ENCODE assay signal across 8 cellular contexts in the genomic region with DNA sequence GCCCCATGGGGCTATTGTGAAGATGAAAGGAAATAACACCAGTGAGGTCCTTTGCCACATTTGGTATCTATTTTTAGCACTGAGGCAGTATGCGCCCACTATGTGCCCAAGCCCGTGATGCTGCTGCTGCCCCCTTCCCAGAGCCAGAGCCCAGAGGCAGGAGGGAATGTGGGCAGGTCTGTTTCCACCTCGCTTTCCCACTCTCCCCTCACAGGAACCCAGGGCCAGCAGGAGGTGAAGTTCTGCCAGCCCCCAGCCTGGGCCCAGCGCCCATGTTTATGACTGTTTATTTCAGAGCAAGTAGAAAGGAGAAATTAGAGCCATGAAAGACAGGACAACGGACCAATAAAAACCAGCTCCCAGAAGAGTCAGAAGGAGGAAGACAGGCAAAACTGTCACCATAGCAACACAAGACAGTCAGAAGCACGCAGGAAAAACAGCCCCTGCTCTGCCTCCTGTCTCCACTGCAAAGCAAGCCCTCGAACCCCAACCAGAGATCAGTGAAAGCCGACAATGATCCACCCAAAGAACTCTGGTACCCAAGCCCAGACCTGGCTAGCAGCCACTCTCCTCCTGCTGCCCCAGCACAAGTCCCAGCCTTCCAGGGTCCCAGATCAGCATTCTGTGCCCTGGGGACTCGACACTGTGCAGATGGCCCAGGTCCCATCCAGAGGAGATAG. TPM values are rescaled to one million over a fixed set of nuclear protein-coding genes. Genes with fewer than 3 reads are reported as not detected.
DNase-seq lines count a peak whose midpoint lies in the region; ATAC-seq and TF ChIP-seq lines count a peak whose summit lies in the region.

No MANE protein-coding gene starts in this region.

- H3K4me3 ChIP-seq in OCI-LY1 (ENCODE audit: low read depth, low read length, poor library complexity, severe bottlenecking), result peak overlapping the region; percentile 72
- peak overlapping the region; percentile 50 to 89 (median 75) for H3K4me3 ChIP-seq in dorsolateral prefrontal cortex
- H3K4me3 ChIP-seq in thymus (ENCODE audit: low read length), result peak overlapping the region; percentile 5

- no peak overlapping the region for H3K27ac Mint-ChIP-seq in T-helper 1 cell treated with Interleukin-12 subunit alpha and Interleukin-12 subunit beta and Interleukin-4 antibody, amounts not matched to agents 30 μg/mL and 1 μg/mL, for 36 hours
- peak overlapping the region; percentile 99 for H3K27ac Mint-ChIP-seq in memory B cell

- peak overlapping the region; percentile 73 for H3K4me3 Mint-ChIP-seq in T-helper 1 cell treated with Interleukin-12 subunit alpha and Interleukin-12 subunit beta and Interleukin-4 antibody, amounts not matched to agents 30 μg/mL and 1 μg/mL, for 36 hours
- peak overlapping the region; percentile 93 for H3K4me3 Mint-ChIP-seq in memory B cell

- H3K27ac ChIP-seq in OCI-LY1 (ENCODE audit: low read depth, low read length, poor library complexity, severe bottlenecking) (peak overlapping the region; percentile 77), dorsolateral prefrontal cortex (peak overlapping the region in 58 of 59 donors; percentile 33 to 91 (median 82)), thymus (ENCODE audit: low read depth) (peak overlapping the region; percentile 37)

- H2AFZ ChIP-seq in OCI-LY1 (ENCODE audit: low read length), result no peak overlapping the region

- no peaks in the 10 kb centered on the region for H4K20me1 ChIP-seq in OCI-LY1 (ENCODE audit: insufficient read depth, low read length)

- ATAC-seq in memory B cell (ENCODE audit: low read depth) (peak; percentile 61), HG03159 (IDR thresholded peaks at IDR 0.05; ENCODE audit: unreplicated experiment) (no peak), GM18498 (IDR thresholded peaks at IDR 0.05; ENCODE audit: unreplicated experiment) (no peak)

- no peak for DNase-seq in T-helper 1 cell
- peak in 9 of 10 donors; percentile 53 to 81 (median 67) for DNase-seq in dorsolateral prefrontal cortex
- DNase-seq in memory B cell (ENCODE audit: low spot score in 2 of 2), result peak; percentile 48 to 64

- H3K4me1 Mint-ChIP-seq in T-helper 1 cell treated with Interleukin-12 subunit alpha and Interleukin-12 subunit beta and Interleukin-4 antibody, amounts not matched to agents 30 μg/mL and 1 μg/mL, for 36 hours (ENCODE audit: low read depth), result peaks cover 18% of the 10 kb centered on the region
- H3K4me1 Mint-ChIP-seq in memory B cell, result peaks cover 54% of the 10 kb centered on the region

- H3K9me3 ChIP-seq in OCI-LY1 (ENCODE audit: low read length), result no peaks in the 10 kb centered on the region
- no peaks in the 10 kb centered on the region for H3K9me3 ChIP-seq in thymus (ENCODE audit: control insufficient read depth)

- H3K27me3 Mint-ChIP-seq in T-helper 1 cell treated with Interleukin-12 subunit alpha and Interleukin-12 subunit beta and Interleukin-4 antibody, amounts not matched to agents 30 μg/mL and 1 μg/mL, for 36 hours (ENCODE audit: low read depth), result peaks cover 35% of the 10 kb centered on the region
- no peaks in the 10 kb centered on the region for H3K27me3 Mint-ChIP-seq in memory B cell

- 50% methylated on average over 9 of the region's 9 CpGs for WGBS in thymus

- peak overlapping the region; percentile 49; the same call in 1 of the 2 replicates for H3K9ac ChIP-seq in OCI-LY1 (ENCODE audit: low read length)

- no peaks in the 10 kb centered on the region for H3F3A ChIP-seq in OCI-LY1 (ENCODE audit: insufficient read depth, low read length)

- H3K9me2 ChIP-seq in OCI-LY1 (ENCODE audit: low read depth, low read length), result no peaks in the 10 kb centered on the region

- TF ChIP-seq CTCF in OCI-LY1 (IDR thresholded peaks at IDR 0.05; ENCODE audit: low read length) (no peak), dorsolateral prefrontal cortex (IDR thresholded peaks at IDR 0.05 in 54 of 56, conservative IDR thresholded peaks at IDR 0.05 in 2 of 56; ENCODE audit: low read depth in 1 of 56, partially characterized antibody in 56 of 56) (no peak)

- H3K4me1 ChIP-seq in OCI-LY1 (ENCODE audit: insufficient read depth, low read length, severe bottlenecking) (peaks cover 69% of the 10 kb centered on the region), thymus (ENCODE audit: control insufficient read depth, insufficient read depth, low read length) (no peaks in the 10 kb centered on the region)

- H3K36me3 Mint-ChIP-seq in T-helper 1 cell treated with Interleukin-12 subunit alpha and Interleukin-12 subunit beta and Interleukin-4 antibody, amounts not matched to agents 30 μg/mL and 1 μg/mL, for 36 hours (ENCODE audit: low read depth), result peaks cover 2% of the 10 kb centered on the region
- peaks cover 9% of the 10 kb centered on the region for H3K36me3 Mint-ChIP-seq in memory B cell

- no peaks in the 10 kb centered on the region for H3K9me3 Mint-ChIP-seq in T-helper 1 cell treated with Interleukin-12 subunit alpha and Interleukin-12 subunit beta and Interleukin-4 antibody, amounts not matched to agents 30 μg/mL and 1 μg/mL, for 36 hours
- H3K9me3 Mint-ChIP-seq in memory B cell, result no peaks in the 10 kb centered on the region

- H3K79me2 ChIP-seq in OCI-LY1 (ENCODE audit: insufficient read depth, low read length), result peaks cover 4% of the 10 kb centered on the region; the same call in 1 of the 2 replicates

- H3K4me2 ChIP-seq in OCI-LY1 (ENCODE audit: low read length), result peak overlapping the region; percentile 72

- H3K27me3 ChIP-seq in OCI-LY1 (ENCODE audit: insufficient read depth, low read length) (no peaks in the 10 kb centered on the region), dorsolateral prefrontal cortex (no peaks in the 10 kb centered on the region), thymus (ENCODE audit: control insufficient read depth, insufficient read depth) (peaks cover 15% of the 10 kb centered on the region)

- intact Hi-C loops in dorsolateral prefrontal cortex (cut with DNase I), result loop anchor here in 1 of 2 donors (2.0 kb wide), 1 partner anchor 47 kb away; no protein-coding TSS in a partner anchor

- H3K36me3 ChIP-seq in OCI-LY1 (ENCODE audit: insufficient read depth, low read length) (no peaks in the 10 kb centered on the region), thymus (ENCODE audit: control insufficient read depth, insufficient read depth) (no peaks in the 10 kb centered on the region)

RNA-seq across cellular contexts. Expression of a gene that starts 1.4 kb away (rescaled TPM):
- total RNA-seq in dorsolateral prefrontal cortex, result 100 to 1,000 TPM in 99 of 120 experiments, 10 to 100 TPM in 21; 53.2 to 194 (median 131) TPM
- 7.2 TPM for polyA plus RNA-seq in thymus

Comparison
In these comparisons a context has a peak if more than half of its experiments do, and no peak if none do; other contexts are left out.
1. DNase-seq: peak in dorsolateral prefrontal cortex (9 of 10) and memory B cell (2 of 2); none in T-helper 1 cell (0 of 5).
2. H3K4me3 ChIP-seq: peak in every context shown above with its lines; median percentile 75 in dorsolateral prefrontal cortex; 72 in OCI-LY1; 5 in thymus.
3. Peak in every context shown above with its lines, with median percentiles within 50 percentile points of each other: H3K27ac ChIP-seq.